Comparison of ENCODE assay signal across 30 cellular contexts in genomic region chr2:20168048-20168726, GRCh38. TPM values are rescaled to one million over a fixed set of nuclear protein-coding genes. Genes with fewer than 3 reads are reported as not detected.
DNase-seq lines count a peak whose midpoint lies in the region; ATAC-seq, FAIRE-seq and TF ChIP-seq lines count a peak whose summit lies in the region.
"Had no signal": no experiment of that assay in that cellular context is flagged by ENCODE, and none has a peak within 500 bp of the region (broad histone marks: within the 10 kb centered on the region; RNA-seq: fewer than 3 reads in every experiment).

No MANE protein-coding gene starts in this region.

- no peaks in the 10 kb centered on the region for H3K4me1 Mint-ChIP-seq in chondrocyte (ENCODE audit: low read depth)
- H3K4me1 Mint-ChIP-seq in type B pancreatic cell (ENCODE audit: unreplicated experiment): peaks cover 20% of the 10 kb centered on the region
- H3K4me1 Mint-ChIP-seq in T-helper 2 cell treated with Interferon-gamma antibody and Interleukin-4, amounts not matched to agents 5 μg/mL and 100 μg/mL, for 36 hours (ENCODE audit: low read depth): no peaks in the 10 kb centered on the region
- H3K4me1 Mint-ChIP-seq: CD4-positive, CD25-positive, alpha-beta regulatory T cell; IgD-negative memory B cell had no signal

- ATAC-seq in mucosa of descending colon (peak; percentile 80), GM21423 (IDR thresholded peaks at IDR 0.05; ENCODE audit: unreplicated experiment) (no peak)
- ATAC-seq: activated CD8-positive, alpha-beta T cell treated with anti-CD3 and anti-CD28 coated beads for 36 hours; gastroesophageal sphincter; left lung; natural killer cell treated with Interleukin-12 subunit alpha and Interleukin-12 subunit beta and Interleukin-15 and Interleukin-18, amount 100 ng/mL, for 72 hours; right cardiac atrium had no signal

- H3K4me3 Mint-ChIP-seq in chondrocyte (ENCODE audit: unreplicated experiment) (no peak overlapping the region), type B pancreatic cell (no peak overlapping the region)
- H3K4me3 Mint-ChIP-seq in T-helper 2 cell treated with Interferon-gamma antibody and Interleukin-4, amounts not matched to agents 5 μg/mL and 100 μg/mL, for 36 hours: no peak overlapping the region
- H3K4me3 Mint-ChIP-seq: activated CD8-positive, alpha-beta T cell treated with anti-CD3 and anti-CD28 coated beads for 36 hours; activated naive CD8-positive, alpha-beta T cell; CD4-positive, CD25-positive, alpha-beta regulatory T cell; IgD-negative memory B cell; mesothelial cell of epicardium; natural killer cell treated with Interleukin-12 subunit alpha and Interleukin-12 subunit beta and Interleukin-15 and Interleukin-18, amount 100 ng/mL, for 72 hours had no signal

- no peaks in the 10 kb centered on the region for H3K9me3 ChIP-seq in mucosa of descending colon
- H3K9me3 ChIP-seq: gastroesophageal sphincter, left lung had no signal

- H3K36me3 Mint-ChIP-seq in chondrocyte (ENCODE audit: low read depth) (no peaks in the 10 kb centered on the region), type B pancreatic cell (no peaks in the 10 kb centered on the region)
- no peaks in the 10 kb centered on the region for H3K36me3 Mint-ChIP-seq in T-helper 2 cell treated with Interferon-gamma antibody and Interleukin-4, amounts not matched to agents 5 μg/mL and 100 μg/mL, for 36 hours (ENCODE audit: low read depth)
- H3K36me3 Mint-ChIP-seq: activated naive CD8-positive, alpha-beta T cell; CD4-positive, CD25-positive, alpha-beta regulatory T cell; IgD-negative memory B cell; mesothelial cell of epicardium; natural killer cell treated with Interleukin-12 subunit alpha and Interleukin-12 subunit beta and Interleukin-15 and Interleukin-18, amount 100 ng/mL, for 72 hours had no signal

- intact Hi-C loops in mucosa of descending colon (cut with DNase I, micrococcal nuclease): no loop called here

- FAIRE-seq in HTR-8/SVneo (lab: Jason Lieb, UNC): peak; percentile 48
- FAIRE-seq: endometrium, H1, TTC549 had no signal

- H3K9me3 Mint-ChIP-seq in chondrocyte (ENCODE audit: low read depth): no peaks in the 10 kb centered on the region
- no peaks in the 10 kb centered on the region for H3K9me3 Mint-ChIP-seq in type B pancreatic cell
- H3K9me3 Mint-ChIP-seq in T-helper 2 cell treated with Interferon-gamma antibody and Interleukin-4, amounts not matched to agents 5 μg/mL and 100 μg/mL, for 36 hours: no peaks in the 10 kb centered on the region
- H3K9me3 Mint-ChIP-seq: activated CD8-positive, alpha-beta T cell treated with anti-CD3 and anti-CD28 coated beads for 36 hours; CD4-positive, CD25-positive, alpha-beta regulatory T cell; IgD-negative memory B cell; mesothelial cell of epicardium; natural killer cell treated with Interleukin-12 subunit alpha and Interleukin-12 subunit beta and Interleukin-15 and Interleukin-18, amount 100 ng/mL, for 72 hours had no signal

- H3K4me3 ChIP-seq in mucosa of descending colon: no peak overlapping the region
- H3K4me3 ChIP-seq: gastroesophageal sphincter, left lung had no signal

- H3K4me1 ChIP-seq in mucosa of descending colon (ENCODE audit: low read depth): peaks cover 9% of the 10 kb centered on the region
- H3K4me1 ChIP-seq: gastroesophageal sphincter, left lung, parathyroid adenoma had no signal

- no peaks in the 10 kb centered on the region for H3K36me3 ChIP-seq in mucosa of descending colon (ENCODE audit: low read depth)
- H3K36me3 ChIP-seq: gastroesophageal sphincter, left lung had no signal

- H3K27me3 Mint-ChIP-seq in chondrocyte (ENCODE audit: low read depth): no peaks in the 10 kb centered on the region
- H3K27me3 Mint-ChIP-seq in type B pancreatic cell: no peaks in the 10 kb centered on the region
- peaks cover 2% of the 10 kb centered on the region for H3K27me3 Mint-ChIP-seq in T-helper 2 cell treated with Interferon-gamma antibody and Interleukin-4, amounts not matched to agents 5 μg/mL and 100 μg/mL, for 36 hours (ENCODE audit: low read depth)
- H3K27me3 Mint-ChIP-seq: activated CD8-positive, alpha-beta T cell treated with anti-CD3 and anti-CD28 coated beads for 36 hours; activated naive CD8-positive, alpha-beta T cell; natural killer cell treated with Interleukin-12 subunit alpha and Interleukin-12 subunit beta and Interleukin-15 and Interleukin-18, amount 100 ng/mL, for 72 hours had no signal

- H3K27ac Mint-ChIP-seq in chondrocyte (ENCODE audit: unreplicated experiment) (no peak overlapping the region), type B pancreatic cell (no peak overlapping the region)
- no peak overlapping the region for H3K27ac Mint-ChIP-seq in T-helper 2 cell treated with Interferon-gamma antibody and Interleukin-4, amounts not matched to agents 5 μg/mL and 100 μg/mL, for 36 hours
- H3K27ac Mint-ChIP-seq: activated CD8-positive, alpha-beta T cell treated with anti-CD3 and anti-CD28 coated beads for 36 hours; activated naive CD8-positive, alpha-beta T cell; mesothelial cell of epicardium; natural killer cell treated with Interleukin-12 subunit alpha and Interleukin-12 subunit beta and Interleukin-15 and Interleukin-18, amount 100 ng/mL, for 72 hours had no signal

- TF ChIP-seq CTCF in chondrocyte (IDR thresholded peaks at IDR 0.05) (no peak), mucosa of descending colon (IDR thresholded peaks at IDR 0.05) (no peak), type B pancreatic cell (conservative IDR thresholded peaks at IDR 0.05) (no peak)

- DNase-seq in HTR-8/SVneo (ENCODE audit: insufficient read length, low spot score): no peak
- peak; percentile 66 for DNase-seq in chondrocyte (ENCODE audit: low spot score)
- DNase-seq in mucosa of descending colon: peak; percentile 77 to 80 (median 79)
- DNase-seq in type B pancreatic cell (ENCODE audit: extremely low spot score, unreplicated experiment): peak; percentile 53
- DNase-seq in T-helper 2 cell treated with Interferon-gamma antibody and Interleukin-4, amounts not matched to agents 5 μg/mL and 100 μg/mL, for 36 hours (ENCODE audit: low spot score): no peak
- DNase-seq in activated CD4-positive, CD25-positive, alpha-beta regulatory T cell treated with anti-CD3 and anti-CD28 coated beads, Interleukin-2, amount 50 U/mL, for 72 hours: no peak
- DNase-seq: activated CD4-positive, alpha-beta T cell treated with anti-CD3 and anti-CD28 coated beads for 1 hour; activated CD8-positive, alpha-beta T cell treated with anti-CD3 and anti-CD28 coated beads for 36 hours; activated T-cell treated with anti-CD3 and anti-CD28 coated beads for 4 hours; anterior cingulate cortex; CD4-positive, CD25-positive, alpha-beta regulatory T cell; hippocampal formation; NCI-H1105; NCI-H2081 treated with DMSO at 0.1 percent for 48 hours; NCI-H345; NCI-H748 treated with DMSO at 0.1 percent for 48 hours; right cardiac atrium; stimulated activated CD4-positive, alpha-beta T cell treated with anti-CD3 and anti-CD28 coated beads, Interleukin-2, amount 100 ng/mL, for 48 hours had no signal

RNA-seq across cellular contexts. Expression of gene SDC1, which starts 56.7 kb away (rescaled TPM):
- total RNA-seq in chondrocyte (11.4 to 13.2 TPM (median 12.6 TPM) in 3 replicates), mucosa of descending colon (100 to 1,000 TPM in 2 of 3 donors, 10 to 100 TPM in 1; 65.3 to 170 (median 162) TPM), type B pancreatic cell (ENCODE audit: low replicate concordance) (164 and 375 TPM in 2 replicates)
- total RNA-seq: CD4-positive, CD25-positive, alpha-beta regulatory T cell; natural killer cell treated with Interleukin-12 subunit alpha and Interleukin-12 subunit beta and Interleukin-15 and Interleukin-18, amount 100 ng/mL, for 72 hours; T-helper 1 cell treated with Interleukin-12 subunit alpha and Interleukin-12 subunit beta and Interleukin-4 antibody, amounts not matched to agents 30 ng/mL and 1 ng/mL, for 36 hours had no signal

Comparison
In these comparisons a context has a peak if more than half of its experiments do, and no peak if none do; other contexts are left out.
1. DNase-seq: peak in chondrocyte (single experiment), mucosa of descending colon (3 of 3) and type B pancreatic cell (single experiment); none in HTR-8/SVneo (single experiment), T-helper 2 cell treated with Interferon-gamma antibody and Interleukin-4, amounts not matched to agents 5 μg/mL and 100 μg/mL, for 36 hours (single experiment) and activated CD4-positive, CD25-positive, alpha-beta regulatory T cell treated with anti-CD3 and anti-CD28 coated beads, Interleukin-2, amount 50 U/mL, for 72 hours (single experiment).